ENCODE assay signal across 8 cellular contexts in the genomic region with DNA sequence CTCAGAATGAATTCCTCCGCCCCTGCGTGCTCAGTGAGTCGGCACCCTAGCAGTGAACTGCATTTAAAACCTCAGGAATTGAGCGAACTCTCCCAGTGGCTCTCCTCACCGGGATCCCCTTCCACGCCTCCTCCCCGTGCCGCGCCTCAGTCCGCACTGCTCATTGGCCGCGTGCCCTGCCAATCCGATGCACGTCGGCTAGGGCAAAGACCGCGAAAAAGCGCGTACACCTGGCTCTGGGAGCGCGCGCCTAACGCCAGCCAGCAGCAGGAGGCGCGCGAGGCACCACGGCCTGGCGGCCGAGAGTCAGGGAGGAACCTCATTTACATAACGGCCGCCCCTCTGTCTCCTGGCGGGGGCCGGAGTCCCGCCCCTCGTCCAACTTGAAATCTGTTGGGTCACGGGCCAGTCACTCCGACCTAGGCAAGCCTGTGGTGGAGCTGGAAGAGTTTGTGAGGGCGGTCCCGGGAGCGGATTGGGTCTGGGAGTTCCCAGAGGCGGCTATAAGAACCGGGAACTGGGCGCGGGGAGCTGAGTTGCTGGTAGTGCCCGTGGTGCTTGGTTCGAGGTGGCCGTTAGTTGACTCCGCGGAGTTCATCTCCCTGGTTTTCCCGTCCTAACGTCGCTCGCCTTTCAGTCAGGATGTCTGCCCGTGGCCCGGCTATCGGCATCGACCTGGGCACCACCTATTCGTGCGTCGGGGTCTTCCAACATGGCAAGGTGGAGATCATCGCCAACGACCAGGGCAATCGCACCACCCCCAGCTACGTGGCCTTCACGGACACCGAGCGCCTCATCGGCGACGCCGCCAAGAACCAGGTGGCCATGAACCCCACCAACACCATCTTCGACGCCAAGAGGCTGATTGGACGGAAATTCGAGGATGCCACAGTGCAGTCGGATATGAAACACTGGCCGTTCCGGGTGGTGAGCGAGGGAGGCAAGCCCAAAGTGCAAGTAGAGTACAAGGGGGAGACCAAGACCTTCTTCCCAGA. TPM values are rescaled to one million over a fixed set of nuclear protein-coding genes. Genes with fewer than 3 reads are reported as not detected.
A peak's percentile ranks its signal among the peaks of the same experiment; 100 is the strongest.
DNase-seq lines count a peak whose midpoint lies in the region; ATAC-seq and TF ChIP-seq lines count a peak whose summit lies in the region.

A gene (plus strand): TSS at position 534 of the 995 bp plus-strand sequence. CDS start 109 bp downstream, at position 643.

- TF ChIP-seq CTCF in lower leg skin (IDR thresholded peaks at IDR 0.05), result peak in 1 of 3 donors; percentile 58

- peaks cover 45% of the 10 kb centered on the region for H3K27me3 Mint-ChIP-seq in activated CD4-positive, alpha-beta memory T cell treated with anti-CD3 and anti-CD28 coated beads, Interleukin-2, amount 10 ng/mL, durations not matched to agents 7 days and 5 days

- CTCF ChIA-PET in activated CD4-positive, alpha-beta memory T cell treated with anti-CD3 and anti-CD28 coated beads, Interleukin-2, amount 10 ng/mL, durations not matched to agents 7 days and 5 days (lab: Charles Lee), result interaction anchor here (0.7 to 1.9 kb wide), 23 partner anchors 9 to 349 kb away, joined by 3 to 16 read pairs (median 3); a partner anchor contains a TSS

- peaks cover 5 to 7% of the 10 kb centered on the region in 2 donors for H3K9me3 ChIP-seq in duodenal mucosa (ENCODE audit: control insufficient read depth in 1 of 2, low read length in 2 of 2)

- in situ Hi-C loops in ACHN (cut with HindIII; ENCODE audit: low pct_ligation_motif_present, low pct_unique_long_range_greater_than_20kb, low sequenced_read_pairs) (no loop called here), GM18951 (cut with MboI; ENCODE audit: low sequenced_read_pairs, unreplicated experiment) (no loop called here)

- intact Hi-C loops in lower leg skin (cut with DNase I; ENCODE audit: low total_unique reads), result no loop called here

- peak; percentile 94 for ATAC-seq in HG03280 (IDR thresholded peaks at IDR 0.05; ENCODE audit: unreplicated experiment)

- peaks cover 36% of the 10 kb centered on the region for H3K4me1 Mint-ChIP-seq in activated CD4-positive, alpha-beta memory T cell treated with anti-CD3 and anti-CD28 coated beads, Interleukin-2, amount 10 ng/mL, durations not matched to agents 7 days and 5 days

- peak within 1 kb of the TSS; percentile 91 for H3K27ac Mint-ChIP-seq in activated CD4-positive, alpha-beta memory T cell treated with anti-CD3 and anti-CD28 coated beads, Interleukin-2, amount 10 ng/mL, durations not matched to agents 7 days and 5 days

- peak within 1 kb of the TSS; percentile 94 for H3K4me3 Mint-ChIP-seq in activated CD4-positive, alpha-beta memory T cell treated with anti-CD3 and anti-CD28 coated beads, Interleukin-2, amount 10 ng/mL, durations not matched to agents 7 days and 5 days

- H3K4me3 ChIP-seq in duodenal mucosa (ENCODE audit: low read depth in 1 of 2, low read length in 2 of 2) (peak within 1 kb of the TSS; percentile 81 to 82), lower leg skin (ENCODE audit: low read depth, poor library complexity, severe bottlenecking) (peak within 1 kb of the TSS; percentile 41)

- peaks cover 8% of the 10 kb centered on the region for H3K9me3 Mint-ChIP-seq in activated CD4-positive, alpha-beta memory T cell treated with anti-CD3 and anti-CD28 coated beads, Interleukin-2, amount 10 ng/mL, durations not matched to agents 7 days and 5 days

- POLR2A ChIA-PET in activated CD4-positive, alpha-beta memory T cell treated with anti-CD3 and anti-CD28 coated beads, Interleukin-2, amount 10 ng/mL, durations not matched to agents 7 days and 5 days (lab: Charles Lee), result interaction anchor here (0.6 to 3.3 kb wide), 12 partner anchors 8 to 152 kb away, joined by 3 to 14 read pairs (median 4); a partner anchor contains a TSS

- TF ChIP-seq POLR2A in GM18951 (IDR thresholded peaks at IDR 0.05; ENCODE audit: extremely low read depth, insufficient read depth, insufficient read length) (peak; percentile 89), lower leg skin (IDR thresholded peaks at IDR 0.05) (peak in 1 of 2 donors; percentile 90)

- peaks cover 3 to 12% of the 10 kb centered on the region in 2 donors for H3K27me3 ChIP-seq in duodenal mucosa (ENCODE audit: control insufficient read depth in 1 of 2, insufficient read depth in 2 of 2, low read length in 2 of 2)

- H3K4me1 ChIP-seq in duodenal mucosa (ENCODE audit: control insufficient read depth in 1 of 2, insufficient read depth in 2 of 2, low read length in 2 of 2), result peaks cover 5 to 19% of the 10 kb centered on the region in 2 donors

- DNase-seq in ACHN (peak; percentile 98), NCI-H526 (lab: John Stamatoyannopoulos, UW) (peak; percentile 90 to 97), lower leg skin (ENCODE audit: low spot score in 2 of 2) (peak; percentile 99 to 100)
- DNase-seq in activated CD4-positive, alpha-beta memory T cell treated with anti-CD3 and anti-CD28 coated beads, Interleukin-2, amount 10 ng/mL, durations not matched to agents 7 days and 5 days, result peak; percentile 97
- peak; percentile 94 to 95 for DNase-seq in stimulated activated CD4-positive, alpha-beta T cell treated with anti-CD3 and anti-CD28 coated beads, Interleukin-4, amount 100 ng/mL, for 48 hours (ENCODE audit: low read depth in 2 of 2)

- H3K36me3 Mint-ChIP-seq in activated CD4-positive, alpha-beta memory T cell treated with anti-CD3 and anti-CD28 coated beads, Interleukin-2, amount 10 ng/mL, durations not matched to agents 7 days and 5 days (ENCODE audit: low read depth), result peaks cover 23% of the 10 kb centered on the region

- no peaks in the 10 kb centered on the region for H3K36me3 ChIP-seq in duodenal mucosa (ENCODE audit: control insufficient read depth in 1 of 2, insufficient read depth in 2 of 2, low read length in 2 of 2)

- H3K27ac ChIP-seq in duodenal mucosa (ENCODE audit: low read depth, low read length), result peak within 1 kb of the TSS; percentile 81

- H3K9ac ChIP-seq in duodenal mucosa (ENCODE audit: low read depth in 1 of 2, low read length in 2 of 2), result peak within 1 kb of the TSS; percentile 73 to 80

- WGBS in lower leg skin, 2 donors, result 5 to 6% methylated on average over 63 to 79 of the region's 79 CpGs

RNA-seq across cellular contexts. Expression of the gene that starts here (rescaled TPM):
- total RNA-seq in activated CD4-positive, alpha-beta memory T cell treated with anti-CD3 and anti-CD28 coated beads, Interleukin-2, amount 10 ng/mL, durations not matched to agents 7 days and 5 days, result 1 to 10 TPM; 6.8 to 7.1 TPM
- 100 to 1,000 TPM; 103 to 165 (median 138) TPM for total RNA-seq in lower leg skin

Comparison
In these comparisons a context has a peak if more than half of its experiments do, and no peak if none do; other contexts are left out.
1. Peak in every context shown above with its lines: DNase-seq, ATAC-seq, H3K4me3 ChIP-seq and H3K27ac ChIP-seq.
2. RNA of the gene that starts here (total RNA-seq): 103 to 165 TPM in lower leg skin; 6.8 to 7.1 TPM in activated CD4-positive, alpha-beta memory T cell treated with anti-CD3 and anti-CD28 coated beads, Interleukin-2, amount 10 ng/mL, durations not matched to agents 7 days and 5 days; every median in the first group is over 10 times any median in the second.